ENCODE assay signal across 8 cellular contexts in the genomic region with DNA sequence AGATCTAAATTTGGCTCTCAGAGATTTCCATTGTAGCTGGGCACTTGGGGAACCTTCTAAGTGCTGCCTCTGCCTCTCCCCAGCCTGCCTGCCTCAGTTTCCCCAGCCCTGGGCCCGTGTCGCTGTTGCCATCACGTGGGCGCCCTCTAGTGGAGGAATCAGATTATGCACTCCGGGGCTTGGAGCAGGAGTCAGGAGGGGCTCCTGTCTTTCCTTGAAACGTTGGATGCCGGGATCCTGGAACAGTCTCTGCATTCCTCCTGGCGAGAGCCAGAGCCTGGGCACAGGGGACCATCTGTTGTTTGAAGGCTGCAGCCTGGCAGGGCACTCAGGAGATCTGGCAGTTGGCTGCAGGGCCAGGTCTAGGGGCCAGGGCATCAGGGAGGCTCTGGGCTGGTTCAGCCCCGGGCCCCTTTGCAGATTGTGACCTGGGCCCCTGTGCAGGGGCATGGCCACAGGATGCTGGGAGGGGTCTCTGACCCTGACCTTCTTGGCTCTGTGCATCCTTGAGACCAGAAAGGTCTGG.
DNase-seq lines count a peak whose midpoint lies in the region; ATAC-seq and TF ChIP-seq lines count a peak whose summit lies in the region.

No MANE protein-coding gene starts in this region.

- no peaks in the 10 kb centered on the region for H3K36me3 ChIP-seq in SU-DHL-6 (ENCODE audit: low read length)

- no peak overlapping the region for H3K9ac ChIP-seq in SU-DHL-6 (ENCODE audit: low read length)

- peak; percentile 96 for TF ChIP-seq CTCF in AG09309 (IDR thresholded peaks at IDR 0.05; ENCODE audit: control insufficient read depth, insufficient read depth, low read depth, low read length, missing control alignments)
- TF ChIP-seq CTCF in SU-DHL-6 (IDR thresholded peaks at IDR 0.05; ENCODE audit: insufficient read depth, low read length, poor library complexity, severe bottlenecking) = peak; percentile 94

- H3K9me3 ChIP-seq in SU-DHL-6 (ENCODE audit: insufficient read depth, low read length) = no peaks in the 10 kb centered on the region

- H3K4me3 ChIP-seq in AG09309 (ENCODE audit: control insufficient read depth, low read depth, low read length) = no peak overlapping the region
- H3K4me3 ChIP-seq in SU-DHL-6 (ENCODE audit: insufficient read depth, low read length, poor library complexity, severe bottlenecking) = no peak overlapping the region

- H3K27me3 ChIP-seq in SU-DHL-6 (ENCODE audit: low read length) = no peaks in the 10 kb centered on the region

- H3F3A ChIP-seq in SU-DHL-6 (ENCODE audit: insufficient read depth) = no peaks in the 10 kb centered on the region

- DNase-seq in AG09309 (ENCODE audit: low read depth) (no peak), H4 (ENCODE audit: low spot score) (peak; percentile 21), amygdala (lab: John Stamatoyannopoulos, UW) (peak in 37 of 56 donors; percentile 11 to 78 (median 34)), hypothalamus (lab: John Stamatoyannopoulos, UW) (peak in 37 of 51 donors; percentile 10 to 67 (median 38))
- DNase-seq in stimulated activated CD4-positive, alpha-beta T cell treated with anti-CD3 and anti-CD28 coated beads, Interleukin-15, amount 100 ng/mL, for 1 hour (ENCODE audit: low read depth in 1 of 2, low spot score in 1 of 2) = peak; percentile 26 to 53

- no peaks in the 10 kb centered on the region for H3K9me2 ChIP-seq in SU-DHL-6 (replicated peaks; ENCODE audit: insufficient read depth, low read length)

- no peaks in the 10 kb centered on the region for H3K79me2 ChIP-seq in SU-DHL-6 (ENCODE audit: insufficient read depth, low read length)

- no peak overlapping the region for H2AFZ ChIP-seq in SU-DHL-6 (ENCODE audit: low read depth, low read length, severe bottlenecking)

- ATAC-seq in HG03457 (IDR thresholded peaks at IDR 0.05; ENCODE audit: unreplicated experiment) (no peak), HG03565 (IDR thresholded peaks at IDR 0.05; ENCODE audit: unreplicated experiment) (no peak)

- no peak overlapping the region for H3K4me2 ChIP-seq in SU-DHL-6 (ENCODE audit: low read depth, low read length, poor library complexity, severe bottlenecking)

- H3K27ac ChIP-seq in SU-DHL-6 (ENCODE audit: low read depth, low read length) = no peak overlapping the region

- H4K20me1 ChIP-seq in SU-DHL-6 (ENCODE audit: low read depth, low read length) = no peaks in the 10 kb centered on the region
